In the genomic region with DNA sequence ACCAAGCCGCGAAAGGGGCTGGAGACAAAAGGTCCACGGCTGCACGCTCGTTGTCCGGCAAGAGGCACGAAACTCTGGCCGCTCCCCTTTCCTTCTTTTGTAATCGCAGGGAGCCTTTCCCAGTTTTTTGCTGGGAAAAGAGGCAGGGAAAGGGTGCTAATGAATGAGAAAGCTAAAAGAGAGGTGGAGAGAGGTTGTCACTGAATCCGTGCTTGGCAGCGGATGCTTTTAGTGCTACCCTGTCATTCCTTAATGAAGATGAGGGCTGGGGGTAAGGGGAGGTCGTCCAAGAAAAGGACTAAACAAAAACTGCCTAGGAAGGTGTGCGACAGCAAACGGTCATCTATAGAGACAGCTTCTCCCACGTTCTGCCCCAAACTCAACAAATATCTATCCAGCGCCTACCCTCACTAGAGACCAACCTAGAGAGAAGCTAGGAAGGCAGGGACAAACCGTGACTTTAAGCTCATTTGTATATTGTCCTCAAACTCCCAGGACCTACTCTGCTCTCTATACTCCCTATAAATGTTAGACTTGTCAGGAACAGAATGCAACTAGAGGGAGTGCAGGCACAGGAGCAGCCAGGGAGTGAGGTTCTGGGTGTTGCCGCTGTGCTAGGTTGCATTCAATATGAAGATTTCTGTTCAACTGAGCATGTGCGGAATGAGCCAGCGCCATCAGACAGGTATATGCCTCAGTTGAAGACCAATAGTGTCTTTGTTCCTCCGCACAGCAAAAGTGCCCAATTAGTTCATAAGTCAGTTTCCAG, we compare ENCODE assay signal across 1 cellular context.
TF ChIP-seq lines count a peak whose summit lies in the region.

No MANE protein-coding gene starts in this region.

TF ChIP-seq in K562, 482 proteins besides CTCF, POLR2A, EP300 and RAD21 (continued from another document):
- TF ChIP-seq, protein P1, sequence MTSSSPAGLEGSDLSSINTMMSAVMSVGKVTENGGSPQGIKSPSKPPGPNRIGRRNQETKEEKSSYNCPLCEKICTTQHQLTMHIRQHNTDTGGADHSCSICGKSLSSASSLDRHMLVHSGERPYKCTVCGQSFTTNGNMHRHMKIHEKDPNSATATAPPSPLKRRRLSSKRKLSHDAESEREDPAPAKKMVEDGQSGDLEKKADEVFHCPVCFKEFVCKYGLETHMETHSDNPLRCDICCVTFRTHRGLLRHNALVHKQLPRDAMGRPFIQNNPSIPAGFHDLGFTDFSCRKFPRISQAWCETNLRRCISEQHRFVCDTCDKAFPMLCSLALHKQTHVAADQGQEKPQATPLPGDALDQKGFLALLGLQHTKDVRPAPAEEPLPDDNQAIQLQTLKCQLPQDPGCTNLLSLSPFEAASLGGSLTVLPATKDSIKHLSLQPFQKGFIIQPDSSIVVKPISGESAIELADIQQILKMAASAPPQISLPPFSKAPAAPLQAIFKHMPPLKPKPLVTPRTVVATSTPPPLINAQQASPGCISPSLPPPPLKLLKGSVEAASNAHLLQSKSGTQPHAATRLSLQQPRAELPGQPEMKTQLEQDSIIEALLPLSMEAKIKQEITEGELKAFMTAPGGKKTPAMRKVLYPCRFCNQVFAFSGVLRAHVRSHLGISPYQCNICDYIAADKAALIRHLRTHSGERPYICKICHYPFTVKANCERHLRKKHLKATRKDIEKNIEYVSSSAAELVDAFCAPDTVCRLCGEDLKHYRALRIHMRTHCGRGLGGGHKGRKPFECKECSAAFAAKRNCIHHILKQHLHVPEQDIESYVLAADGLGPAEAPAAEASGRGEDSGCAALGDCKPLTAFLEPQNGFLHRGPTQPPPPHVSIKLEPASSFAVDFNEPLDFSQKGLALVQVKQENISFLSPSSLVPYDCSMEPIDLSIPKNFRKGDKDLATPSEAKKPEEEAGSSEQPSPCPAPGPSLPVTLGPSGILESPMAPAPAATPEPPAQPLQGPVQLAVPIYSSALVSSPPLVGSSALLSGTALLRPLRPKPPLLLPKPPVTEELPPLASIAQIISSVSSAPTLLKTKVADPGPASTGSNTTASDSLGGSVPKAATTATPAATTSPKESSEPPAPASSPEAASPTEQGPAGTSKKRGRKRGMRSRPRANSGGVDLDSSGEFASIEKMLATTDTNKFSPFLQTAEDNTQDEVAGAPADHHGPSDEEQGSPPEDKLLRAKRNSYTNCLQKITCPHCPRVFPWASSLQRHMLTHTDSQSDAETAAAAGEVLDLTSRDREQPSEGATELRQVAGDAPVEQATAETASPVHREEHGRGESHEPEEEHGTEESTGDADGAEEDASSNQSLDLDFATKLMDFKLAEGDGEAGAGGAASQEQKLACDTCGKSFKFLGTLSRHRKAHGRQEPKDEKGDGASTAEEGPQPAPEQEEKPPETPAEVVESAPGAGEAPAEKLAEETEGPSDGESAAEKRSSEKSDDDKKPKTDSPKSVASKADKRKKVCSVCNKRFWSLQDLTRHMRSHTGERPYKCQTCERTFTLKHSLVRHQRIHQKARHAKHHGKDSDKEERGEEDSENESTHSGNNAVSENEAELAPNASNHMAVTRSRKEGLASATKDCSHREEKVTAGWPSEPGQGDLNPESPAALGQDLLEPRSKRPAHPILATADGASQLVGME (CRISPR knock-in tag; IDR thresholded peaks at IDR 0.05), result no peak
- TF ChIP-seq PHF8 (IDR thresholded peaks at IDR 0.05; ENCODE audit: borderline replicate concordance, low read length), result 0 out of 2 replicates have a peak, but pooled peaks have one; percentile 40
- TF ChIP-seq ZNF12 (CRISPR knock-in tag; IDR thresholded peaks at IDR 0.05), result no peak
- no peak for TF ChIP-seq ZFP36 (IDR thresholded peaks at IDR 0.05; ENCODE audit: low read depth, low read length, partially characterized antibody)
- TF ChIP-seq, protein P2, sequence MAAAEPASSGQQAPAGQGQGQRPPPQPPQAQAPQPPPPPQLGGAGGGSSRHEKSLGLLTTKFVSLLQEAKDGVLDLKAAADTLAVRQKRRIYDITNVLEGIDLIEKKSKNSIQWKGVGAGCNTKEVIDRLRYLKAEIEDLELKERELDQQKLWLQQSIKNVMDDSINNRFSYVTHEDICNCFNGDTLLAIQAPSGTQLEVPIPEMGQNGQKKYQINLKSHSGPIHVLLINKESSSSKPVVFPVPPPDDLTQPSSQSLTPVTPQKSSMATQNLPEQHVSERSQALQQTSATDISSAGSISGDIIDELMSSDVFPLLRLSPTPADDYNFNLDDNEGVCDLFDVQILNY (CRISPR knock-in tag; IDR thresholded peaks at IDR 0.05), result no peak
- no peak for TF ChIP-seq ZBTB8A (IDR thresholded peaks at IDR 0.05; ENCODE audit: partially characterized antibody)
